25 cellular contexts compared by ENCODE assay signal in the genomic region with DNA sequence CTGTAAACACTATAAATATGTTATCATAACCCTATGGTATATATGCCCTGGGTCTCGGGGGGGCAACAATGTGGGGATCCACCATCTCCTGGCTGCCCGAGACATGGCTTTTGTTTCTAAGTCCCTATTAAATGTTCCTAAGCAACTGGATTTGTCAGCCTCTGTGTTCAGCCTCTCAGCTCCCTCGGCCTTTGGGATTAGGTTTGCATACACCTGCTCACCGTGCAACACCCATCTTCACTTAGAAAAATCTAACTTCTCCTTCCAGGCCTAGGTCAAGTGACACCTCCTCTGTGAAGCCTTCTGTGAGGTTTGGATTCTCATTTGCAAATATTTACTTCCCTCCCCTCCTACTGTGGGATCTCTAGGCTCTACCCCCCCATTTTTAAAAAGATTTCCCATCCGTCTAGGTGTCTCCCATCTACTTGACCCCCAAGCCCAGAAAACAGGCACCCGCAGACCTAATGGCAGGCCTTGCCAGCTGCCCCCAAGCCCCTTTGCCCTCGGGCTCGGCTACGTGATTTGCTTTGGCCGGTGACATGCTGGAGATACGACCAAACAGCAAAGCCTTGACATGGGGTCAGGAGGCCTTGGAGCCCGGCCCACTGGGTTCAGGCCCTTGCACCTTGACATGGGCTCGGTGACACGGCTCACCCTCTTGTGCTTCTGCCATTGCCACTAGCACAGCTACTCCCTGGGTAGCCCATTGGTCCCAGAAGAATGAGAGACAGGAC.
DNase-seq lines count a peak whose midpoint lies in the region; ATAC-seq, FAIRE-seq and TF ChIP-seq lines count a peak whose summit lies in the region.
"Had no signal": no experiment of that assay in that cellular context is flagged by ENCODE, and none has a peak within 500 bp of the region (broad histone marks: within the 10 kb centered on the region; RNA-seq: fewer than 3 reads in every experiment).

No MANE protein-coding gene starts in this region.

- peaks cover 68% of the 10 kb centered on the region for H3K4me1 Mint-ChIP-seq in activated naive CD4-positive, alpha-beta T cell treated with anti-CD3 and anti-CD28 coated beads, Interleukin-2, amount 10 ng/mL, durations not matched to agents 7 days and 5 days

- H3K27ac Mint-ChIP-seq in activated naive CD4-positive, alpha-beta T cell treated with anti-CD3 and anti-CD28 coated beads, Interleukin-2, amount 10 ng/mL, durations not matched to agents 7 days and 5 days = peak overlapping the region; percentile 97

- peaks cover 3% of the 10 kb centered on the region for H3K36me3 Mint-ChIP-seq in activated naive CD4-positive, alpha-beta T cell treated with anti-CD3 and anti-CD28 coated beads, Interleukin-2, amount 10 ng/mL, durations not matched to agents 7 days and 5 days
- H3K36me3 Mint-ChIP-seq: brain, CD14-positive monocyte had no signal

- H3K9me3 ChIP-seq in SJSA1 (replicated peaks) = no peaks in the 10 kb centered on the region
- no peaks in the 10 kb centered on the region for H3K9me3 ChIP-seq in endothelial cell of umbilical vein (replicated peaks; ENCODE audit: control insufficient read depth, insufficient read depth, low read length)
- H3K9me3 ChIP-seq: colonic mucosa, Peyer's patch, psoas muscle had no signal

- no peak for FAIRE-seq in endothelial cell of umbilical vein (lab: Jason Lieb, UNC)
- FAIRE-seq: endometrium, H1 had no signal

- H3K27ac ChIP-seq in SJSA1 = peak overlapping the region; percentile 83
- peak overlapping the region; percentile 97 for H3K27ac ChIP-seq in endothelial cell of umbilical vein (ENCODE audit: insufficient read depth, low read depth, low read length)
- H3K27ac ChIP-seq: colonic mucosa, Peyer's patch, psoas muscle had no signal

- CTCF ChIA-PET in activated naive CD4-positive, alpha-beta T cell treated with anti-CD3 and anti-CD28 coated beads, Interleukin-2, amount 10 ng/mL, durations not matched to agents 7 days and 5 days (lab: Charles Lee) = interaction anchor here (1.5 to 5.4 kb wide), 2 partner anchors 42 to 66 kb away, joined by 7 to 72 read pairs; a partner anchor contains a TSS
- CTCF ChIA-PET in endothelial cell of umbilical vein (lab: Charles Lee) = interaction anchor here (0.9 to 2.0 kb wide), 4 partner anchors 14 to 282 kb away, joined by 3 to 6 read pairs (median 5); a partner anchor contains a TSS

- H2AFZ ChIP-seq in endothelial cell of umbilical vein (ENCODE audit: low read depth, low read length) = no peak overlapping the region

- no peaks in the 10 kb centered on the region for H3K9me3 Mint-ChIP-seq in activated naive CD4-positive, alpha-beta T cell treated with anti-CD3 and anti-CD28 coated beads, Interleukin-2, amount 10 ng/mL, durations not matched to agents 7 days and 5 days
- H3K9me3 Mint-ChIP-seq: activated T-cell treated with anti-CD3 and anti-CD28 coated beads, Interleukin-2, amount 50 U/mL, for 24 hours; brain; neural crest cell had no signal

- dilution Hi-C loops in endothelial cell of umbilical vein (cut with MboI; ENCODE audit: extremely low pct_ligation_motif_present, low sequenced_read_pairs) = no loop called here

- H3K27me3 ChIP-seq in SJSA1 (replicated peaks) = no peaks in the 10 kb centered on the region
- no peaks in the 10 kb centered on the region for H3K27me3 ChIP-seq in endothelial cell of umbilical vein (ENCODE audit: control insufficient read depth in 2 of 2, insufficient read depth in 2 of 2, low read length in 2 of 2)
- H3K27me3 ChIP-seq: colonic mucosa, Peyer's patch had no signal

- no peaks in the 10 kb centered on the region for H3K9me1 ChIP-seq in endothelial cell of umbilical vein (replicated peaks; ENCODE audit: control insufficient read depth, extremely low read depth, insufficient read depth, low read length)

- intact Hi-C loops in endothelial cell of umbilical vein (cut with micrococcal nuclease) = loop anchor here (10.0 kb wide), 1 partner anchor 134 kb away; no protein-coding TSS in a partner anchor
- intact Hi-C loops in posterior vena cava (cut with DNase I) = loop anchor here in 1 of 2 donors (2.0 kb wide), 1 partner anchor 234 kb away; a partner anchor contains a TSS

- POLR2A ChIA-PET in endothelial cell of umbilical vein (lab: Charles Lee) = interaction anchor here (0.7 kb wide), 2 partner anchors 9 to 485 kb away, joined by 6 to 7 read pairs; no protein-coding TSS in a partner anchor

- no peak for TF ChIP-seq POLR2A in endothelial cell of umbilical vein (IDR thresholded peaks at IDR 0.05; ENCODE audit: low read depth, low read length)

- H3K36me3 ChIP-seq in SJSA1 (peaks cover 4% of the 10 kb centered on the region; the same call in 1 of the 2 replicates), endothelial cell of umbilical vein (ENCODE audit: control insufficient read depth in 2 of 2, extremely low read depth in 1 of 2, insufficient read depth in 2 of 2, low read length in 2 of 2) (no peaks in the 10 kb centered on the region)
- H3K36me3 ChIP-seq: colonic mucosa, Peyer's patch had no signal

- BruUV-seq in endothelial cell of umbilical vein (replicated peaks; lab: Mats Ljungman, UMichigan) = no TSS peak

- DNase-seq in activated naive CD4-positive, alpha-beta T cell treated with anti-CD3 and anti-CD28 coated beads, Interleukin-2, amount 10 ng/mL, durations not matched to agents 7 days and 5 days = no peak
- DNase-seq in activated naive CD4-positive, alpha-beta T cell treated with Interleukin-2 at 50 U/mL for 16 hours = no peak
- DNase-seq in SJSA1 (ENCODE audit: low read depth in 1 of 2, low spot score in 2 of 2) (no peak), endothelial cell of umbilical vein (ENCODE audit: low read depth, low spot score) (no peak), posterior vena cava (ENCODE audit: low spot score) (peak; percentile 62), NCI-H1694 treated with DMSO at 0.1 percent for 48 hours (lab: John Stamatoyannopoulos, UW) (no peak), dermis blood vessel endothelial cell (no peak)
- DNase-seq: activated CD4-positive, alpha-beta T cell treated with anti-CD3 and anti-CD28 coated beads, Interleukin-2, amount 50 U/mL, for 48 hours; activated T-cell treated with anti-CD3 and anti-CD28 coated beads, Interleukin-2, amount 50 U/mL, for 24 hours; colonic mucosa; head of caudate nucleus; NCI-H1105 treated with DMSO at 0.1 percent for 48 hours; NCI-H2081 treated with DMSO at 0.1 percent for 48 hours; NCI-H446 treated with DMSO at 0.1 percent for 48 hours; Peyer's patch; psoas muscle; stimulated activated CD4-positive, alpha-beta T cell treated with anti-CD3 and anti-CD28 coated beads, Interleukin-2, amount 100 ng/mL, for 48 hours; stimulated activated naive CD4-positive, alpha-beta T cell treated with Interleukin-2 at 50 U/mL for 16 hours had no signal

- peaks cover 32% of the 10 kb centered on the region for H3K27me3 Mint-ChIP-seq in activated naive CD4-positive, alpha-beta T cell treated with anti-CD3 and anti-CD28 coated beads, Interleukin-2, amount 10 ng/mL, durations not matched to agents 7 days and 5 days
- H3K27me3 Mint-ChIP-seq: brain had no signal

- TF ChIP-seq CTCF in endothelial cell of umbilical vein (IDR thresholded peaks at IDR 0.05; ENCODE audit: extremely low read depth in 1 of 2, insufficient read depth in 1 of 2, low read depth in 1 of 2, low read length in 2 of 2) = no peak

- peak overlapping the region; percentile 54 for H3K9ac ChIP-seq in endothelial cell of umbilical vein (replicated peaks; ENCODE audit: extremely low read depth, insufficient read depth, low read length)

- H3K79me2 ChIP-seq in endothelial cell of umbilical vein (ENCODE audit: control insufficient read depth, insufficient read depth, low read length) = no peaks in the 10 kb centered on the region

- peaks cover 38% of the 10 kb centered on the region for H3K4me1 ChIP-seq in SJSA1 (replicated peaks)
- peaks cover 44% of the 10 kb centered on the region for H3K4me1 ChIP-seq in endothelial cell of umbilical vein (ENCODE audit: control insufficient read depth, extremely low read depth, insufficient read depth, low read length)
- H3K4me1 ChIP-seq: psoas muscle had no signal

- H3K4me3 Mint-ChIP-seq in activated naive CD4-positive, alpha-beta T cell treated with anti-CD3 and anti-CD28 coated beads, Interleukin-2, amount 10 ng/mL, durations not matched to agents 7 days and 5 days = no peak overlapping the region
- H3K4me3 Mint-ChIP-seq: activated T-cell treated with anti-CD3 and anti-CD28 coated beads, Interleukin-2, amount 50 U/mL, for 24 hours; brain; CD14-positive monocyte; neural crest cell had no signal

- peak overlapping the region; percentile 29 for H3K4me2 ChIP-seq in endothelial cell of umbilical vein (ENCODE audit: insufficient read depth, low read length)
- H3K4me2 ChIP-seq: smooth muscle cell had no signal

- no peaks in the 10 kb centered on the region for H4K20me1 ChIP-seq in endothelial cell of umbilical vein (replicated peaks; ENCODE audit: control insufficient read depth, extremely low read depth, insufficient read depth, low read length)

- H3K4me3 ChIP-seq in SJSA1 (no peak overlapping the region), endothelial cell of umbilical vein (replicated peaks in 1 of 3; ENCODE audit: insufficient read depth in 1 of 3, low read depth in 1 of 3, low read length in 3 of 3) (no peak overlapping the region)
- H3K4me3 ChIP-seq: colonic mucosa, Peyer's patch, psoas muscle, smooth muscle cell had no signal

- ATAC-seq in GM19023 (IDR thresholded peaks at IDR 0.05; ENCODE audit: unreplicated experiment) = no peak
- ATAC-seq: psoas muscle had no signal

TF ChIP-seq in endothelial cell of umbilical vein, 7 proteins besides CTCF, POLR2A, EP300 and RAD21:
- TF ChIP-seq FOS (IDR thresholded peaks at IDR 0.05; ENCODE audit: borderline replicate concordance, insufficient read depth, low read length) (no peak), JUN (IDR thresholded peaks at IDR 0.05; ENCODE audit: borderline replicate concordance, insufficient read depth, insufficient read length, low read depth) (no peak), EZH2 (IDR thresholded peaks at IDR 0.05; ENCODE audit: borderline replicate concordance, low read depth, low read length, severe bottlenecking) (no peak), MYC (IDR thresholded peaks at IDR 0.05; ENCODE audit: low read depth, low read length) (no peak), GATA2 (IDR thresholded peaks at IDR 0.05; ENCODE audit: insufficient read depth, insufficient read length, low read depth, low read length) (no peak), POLR2AphosphoS5 (IDR thresholded peaks at IDR 0.05; ENCODE audit: insufficient read depth, low read depth, low read length) (no peak)
- TF ChIP-seq, protein P1, sequence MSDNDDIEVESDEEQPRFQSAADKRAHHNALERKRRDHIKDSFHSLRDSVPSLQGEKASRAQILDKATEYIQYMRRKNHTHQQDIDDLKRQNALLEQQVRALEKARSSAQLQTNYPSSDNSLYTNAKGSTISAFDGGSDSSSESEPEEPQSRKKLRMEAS (IDR thresholded peaks at IDR 0.05; ENCODE audit: insufficient read depth, insufficient read length) = no peak
